Comparison of ENCODE assay signal across 16 cellular contexts in genomic region chr6:39776581-39776980, GRCh38. TPM values are rescaled to one million over a fixed set of nuclear protein-coding genes. Genes with fewer than 3 reads are reported as not detected.
DNase-seq lines count a peak whose midpoint lies in the region; ATAC-seq and TF ChIP-seq lines count a peak whose summit lies in the region.
"Had no signal": no experiment of that assay in that cellular context is flagged by ENCODE, and none has a peak within 500 bp of the region (broad histone marks: within the 10 kb centered on the region; RNA-seq: fewer than 3 reads in every experiment).

No MANE protein-coding gene starts in this region.

- H3K27ac Mint-ChIP-seq in nephron progenitor cell, result peak overlapping the region; percentile 98
- H3K27ac Mint-ChIP-seq: CD4-positive, alpha-beta memory T cell had no signal

- H3K4me2 ChIP-seq in Karpas-422 (ENCODE audit: low read depth, low read length, poor library complexity, severe bottlenecking), result no peak overlapping the region

- H3K27me3 ChIP-seq in ascending aorta, result no peaks in the 10 kb centered on the region
- H3K27me3 ChIP-seq in Karpas-422 (ENCODE audit: low read length), result no peaks in the 10 kb centered on the region
- H3K27me3 ChIP-seq: BE2C had no signal

- H3K36me3 Mint-ChIP-seq in nephron progenitor cell (ENCODE audit: low read depth), result no peaks in the 10 kb centered on the region
- H3K36me3 Mint-ChIP-seq: CD4-positive, alpha-beta memory T cell had no signal

- peaks cover 39% of the 10 kb centered on the region for H3K4me1 Mint-ChIP-seq in nephron progenitor cell
- H3K4me1 Mint-ChIP-seq: CD4-positive, alpha-beta memory T cell had no signal

- H3K9ac ChIP-seq in Karpas-422 (ENCODE audit: low read length), result no peak overlapping the region

- no peaks in the 10 kb centered on the region for H3K36me3 ChIP-seq in ascending aorta
- no peaks in the 10 kb centered on the region for H3K36me3 ChIP-seq in Karpas-422 (ENCODE audit: insufficient read depth, low read length)
- H3K36me3 ChIP-seq: BE2C had no signal

- H3K4me1 ChIP-seq in ascending aorta (peaks cover 7 to 23% of the 10 kb centered on the region in 2 donors), Karpas-422 (ENCODE audit: low read length) (no peaks in the 10 kb centered on the region)
- H3K4me1 ChIP-seq: BE2C had no signal

- peak overlapping the region; percentile 7 for H3K4me3 Mint-ChIP-seq in nephron progenitor cell
- H3K4me3 Mint-ChIP-seq: CD4-positive, alpha-beta memory T cell; H9 had no signal

- no peak overlapping the region for H3K4me3 ChIP-seq in ascending aorta
- H3K4me3 ChIP-seq in Karpas-422 (ENCODE audit: low read length), result no peak overlapping the region

- H3K9me3 ChIP-seq in ascending aorta, result no peaks in the 10 kb centered on the region
- no peaks in the 10 kb centered on the region for H3K9me3 ChIP-seq in Karpas-422 (ENCODE audit: low read length)
- H3K9me3 ChIP-seq: BE2C had no signal

- intact Hi-C loops in ascending aorta (cut with DNase I), result no loop called here

- TF ChIP-seq CTCF in ascending aorta (IDR thresholded peaks at IDR 0.05) (no peak), nephron progenitor cell (IDR thresholded peaks at IDR 0.05) (no peak)

- ATAC-seq in GM19395 (IDR thresholded peaks at IDR 0.05; ENCODE audit: unreplicated experiment) (no peak), GM18502 (IDR thresholded peaks at IDR 0.05; ENCODE audit: poor library complexity, unreplicated experiment) (no peak)
- ATAC-seq: HepG2 had no signal

- H3K9me3 Mint-ChIP-seq in nephron progenitor cell, result no peaks in the 10 kb centered on the region
- H3K9me3 Mint-ChIP-seq: H9 had no signal

- H3K27ac ChIP-seq in ascending aorta (peak overlapping the region; percentile 36 to 52), Karpas-422 (ENCODE audit: low read length) (no peak overlapping the region)
- H3K27ac ChIP-seq: C4-2B had no signal

- DNase-seq in ascending aorta (ENCODE audit: low spot score in 2 of 2) (no peak), left kidney (ENCODE audit: low read depth, low spot score) (peak; percentile 8), nephron progenitor cell (no peak), AG08395 (ENCODE audit: low spot score) (no peak), Karpas-422 (no peak)
- DNase-seq: BE2C; CD4-positive, alpha-beta memory T cell; DMS79; EL; GDM1; GOT3; H9 had no signal

- no peaks in the 10 kb centered on the region for H4K20me1 ChIP-seq in Karpas-422 (ENCODE audit: insufficient read depth, low read depth, low read length)

- no peaks in the 10 kb centered on the region for H3K79me2 ChIP-seq in Karpas-422 (ENCODE audit: low read length)

- H3K9me2 ChIP-seq in Karpas-422 (replicated peaks; ENCODE audit: insufficient read depth, low read length), result no peaks in the 10 kb centered on the region

- H2AFZ ChIP-seq in Karpas-422 (ENCODE audit: low read length), result no peak overlapping the region

- H3K27me3 Mint-ChIP-seq in nephron progenitor cell (ENCODE audit: low read depth, poor library complexity), result peaks cover 23% of the 10 kb centered on the region
- H3K27me3 Mint-ChIP-seq: CD4-positive, alpha-beta memory T cell had no signal

RNA-seq across cellular contexts. Expression of gene DAAM2, which starts 15.6 kb away (rescaled TPM):
- 44.0 TPM for total RNA-seq in ascending aorta
- total RNA-seq in Karpas-422 (2014; rRNA removed; shearing (Covaris generic); ENCODE audit: low replicate concordance), result not detected in 2 replicates
- total RNA-seq: CD4-positive, alpha-beta memory T cell; HepG2 had no signal

RNA-seq across cellular contexts. Expression of gene KIF6, which starts 51.4 kb away (rescaled TPM):
- 0.43 TPM for total RNA-seq in ascending aorta
- total RNA-seq in Karpas-422 (2014; rRNA removed; shearing (Covaris generic); ENCODE audit: low replicate concordance), result not detected in 2 replicates
- total RNA-seq: CD4-positive, alpha-beta memory T cell had no signal

Comparison
In these comparisons a context has a peak if more than half of its experiments do, and no peak if none do; other contexts are left out.
1. RNA of gene DAAM2, which starts 15.6 kb away (total RNA-seq): 44.0 TPM in ascending aorta (single experiment); not detected in Karpas-422; every median in the first group is over 10 times any median in the second.